ENCODE assay signal across 7 cellular contexts in genomic region chr7:144835166-144835611, GRCh38. TPM values are rescaled to one million over a fixed set of nuclear protein-coding genes. Genes with fewer than 3 reads are reported as not detected.
A peak's percentile ranks its signal among the peaks of the same experiment; 100 is the strongest.
DNase-seq lines count a peak whose midpoint lies in the region; ATAC-seq, FAIRE-seq and TF ChIP-seq lines count a peak whose summit lies in the region.

No MANE protein-coding gene starts in this region.

- FAIRE-seq in small intestine (lab: Jason Lieb, UNC): no peak

- no peaks in the 10 kb centered on the region for H3K36me3 ChIP-seq in KOPT-K1 (ENCODE audit: insufficient read depth, low read length)
- H3K36me3 ChIP-seq in small intestine (ENCODE audit: control insufficient read depth in 2 of 2, insufficient read depth in 2 of 2, low read length in 2 of 2): no peaks in the 10 kb centered on the region

- DNase-seq in GM10248 (ENCODE audit: extremely low spot score) (peak; percentile 28), cardiac fibroblast (ENCODE audit: low read depth in 2 of 2) (peak; percentile 53 to 65), inferior parietal cortex (ENCODE audit: extremely low spot score) (peak; percentile 73), small intestine (peak; percentile 54)

- H3K4me3 ChIP-seq in cardiac fibroblast (replicated peaks in 1 of 2; ENCODE audit: low read depth in 2 of 2, low read length in 2 of 2): peak overlapping the region; percentile 73 to 77
- peak overlapping the region; percentile 55 to 92 for H3K4me3 ChIP-seq in small intestine (ENCODE audit: low read depth in 1 of 2, low read length in 2 of 2)

- H3K4me1 ChIP-seq in small intestine (ENCODE audit: control insufficient read depth in 2 of 2, insufficient read depth in 1 of 2, low read depth in 1 of 2, low read length in 1 of 2): peaks cover 0 to 4% of the 10 kb centered on the region in 2 donors

- POLR2A ChIA-PET in GM10248 (lab: Yijun Ruan, JAX): interaction anchor here (0.7 to 1.0 kb wide), 3 partner anchors 10 to 23 kb away, joined by 3 to 4 read pairs (median 4); no protein-coding TSS in a partner anchor

- 0 to 1% (median 0%) methylated on average over 24 of the region's 24 CpGs for WGBS in small intestine, 3 donors

- no peaks in the 10 kb centered on the region for H3K27me3 ChIP-seq in small intestine (ENCODE audit: control insufficient read depth in 2 of 2, insufficient read depth in 2 of 2, low read length in 2 of 2)

- H3K9me3 ChIP-seq in KOPT-K1 (ENCODE audit: insufficient read depth, low read length, poor library complexity, severe bottlenecking): no peaks in the 10 kb centered on the region
- peaks cover 2% of the 10 kb centered on the region for H3K9me3 ChIP-seq in small intestine (ENCODE audit: control insufficient read depth, low read depth)

- ATAC-seq in GM21825 (IDR thresholded peaks at IDR 0.05; ENCODE audit: unreplicated experiment): peak; percentile 31
- peak; percentile 80 for ATAC-seq in SK-N-SH treated with all-trans-retinoic acid at 6 μM for 48 hours

- CTCF ChIA-PET in GM10248 (lab: Yijun Ruan, JAX): interaction anchor here (0.9 to 2.1 kb wide), 10 partner anchors 10 to 96 kb away, joined by 3 to 17 read pairs (median 4); no protein-coding TSS in a partner anchor

- H3K27ac ChIP-seq in KOPT-K1 (ENCODE audit: low read depth, low read length, poor library complexity, severe bottlenecking): peak overlapping the region; percentile 66
- peak overlapping the region; percentile 91 to 96 for H3K27ac ChIP-seq in small intestine (ENCODE audit: low read depth in 1 of 2, low read length in 1 of 2)

- TF ChIP-seq CTCF in GM10248 (IDR thresholded peaks at IDR 0.05; ENCODE audit: control extremely low read depth, extremely low read depth, low read depth, missing control alignments): no peak
- TF ChIP-seq CTCF in cardiac fibroblast (IDR thresholded peaks at IDR 0.05; ENCODE audit: low read depth, low read length): no peak

TF ChIP-seq in SK-N-SH treated with all-trans-retinoic acid at 6 μM for 48 hours, 23 proteins besides CTCF, POLR2A, EP300 and RAD21:
- no peak for TF ChIP-seq ZC3H10 (CRISPR knock-in tag; IDR thresholded peaks at IDR 0.05)
- TF ChIP-seq BACH2 (CRISPR knock-in tag; IDR thresholded peaks at IDR 0.05; ENCODE audit: borderline replicate concordance): no peak
- no peak for TF ChIP-seq ZNF8 (CRISPR knock-in tag; IDR thresholded peaks at IDR 0.05)
- TF ChIP-seq GLIS3 (CRISPR knock-in tag; IDR thresholded peaks at IDR 0.05): no peak
- TF ChIP-seq CSRNP3 (CRISPR knock-in tag; IDR thresholded peaks at IDR 0.05): no peak
- no peak for TF ChIP-seq ZNF70 (CRISPR knock-in tag; IDR thresholded peaks at IDR 0.05)
- no peak for TF ChIP-seq OSR1 (CRISPR knock-in tag; IDR thresholded peaks at IDR 0.05)
- TF ChIP-seq ZNF565 (CRISPR knock-in tag; conservative IDR thresholded peaks at IDR 0.05; ENCODE audit: low read depth): no peak
- TF ChIP-seq ZFP30 (CRISPR knock-in tag; IDR thresholded peaks at IDR 0.05): no peak
- no peak for TF ChIP-seq ESRRG (CRISPR knock-in tag; IDR thresholded peaks at IDR 0.05)
- no peak for TF ChIP-seq PPARA (CRISPR knock-in tag; IDR thresholded peaks at IDR 0.05; ENCODE audit: borderline replicate concordance)
- no peak for TF ChIP-seq ISL1 (CRISPR knock-in tag; IDR thresholded peaks at IDR 0.05)
- TF ChIP-seq, protein P1, sequence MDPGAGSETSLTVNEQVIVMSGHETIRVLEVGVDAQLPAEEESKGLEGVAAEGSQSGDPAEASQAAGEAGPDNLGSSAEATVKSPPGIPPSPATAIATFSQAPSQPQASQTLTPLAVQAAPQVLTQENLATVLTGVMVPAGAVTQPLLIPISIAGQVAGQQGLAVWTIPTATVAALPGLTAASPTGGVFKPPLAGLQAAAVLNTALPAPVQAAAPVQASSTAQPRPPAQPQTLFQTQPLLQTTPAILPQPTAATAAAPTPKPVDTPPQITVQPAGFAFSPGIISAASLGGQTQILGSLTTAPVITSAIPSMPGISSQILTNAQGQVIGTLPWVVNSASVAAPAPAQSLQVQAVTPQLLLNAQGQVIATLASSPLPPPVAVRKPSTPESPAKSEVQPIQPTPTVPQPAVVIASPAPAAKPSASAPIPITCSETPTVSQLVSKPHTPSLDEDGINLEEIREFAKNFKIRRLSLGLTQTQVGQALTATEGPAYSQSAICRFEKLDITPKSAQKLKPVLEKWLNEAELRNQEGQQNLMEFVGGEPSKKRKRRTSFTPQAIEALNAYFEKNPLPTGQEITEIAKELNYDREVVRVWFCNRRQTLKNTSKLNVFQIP (CRISPR knock-in tag; IDR thresholded peaks at IDR 0.05; ENCODE audit: borderline replicate concordance, low read depth): no peak
- TF ChIP-seq, protein P2, sequence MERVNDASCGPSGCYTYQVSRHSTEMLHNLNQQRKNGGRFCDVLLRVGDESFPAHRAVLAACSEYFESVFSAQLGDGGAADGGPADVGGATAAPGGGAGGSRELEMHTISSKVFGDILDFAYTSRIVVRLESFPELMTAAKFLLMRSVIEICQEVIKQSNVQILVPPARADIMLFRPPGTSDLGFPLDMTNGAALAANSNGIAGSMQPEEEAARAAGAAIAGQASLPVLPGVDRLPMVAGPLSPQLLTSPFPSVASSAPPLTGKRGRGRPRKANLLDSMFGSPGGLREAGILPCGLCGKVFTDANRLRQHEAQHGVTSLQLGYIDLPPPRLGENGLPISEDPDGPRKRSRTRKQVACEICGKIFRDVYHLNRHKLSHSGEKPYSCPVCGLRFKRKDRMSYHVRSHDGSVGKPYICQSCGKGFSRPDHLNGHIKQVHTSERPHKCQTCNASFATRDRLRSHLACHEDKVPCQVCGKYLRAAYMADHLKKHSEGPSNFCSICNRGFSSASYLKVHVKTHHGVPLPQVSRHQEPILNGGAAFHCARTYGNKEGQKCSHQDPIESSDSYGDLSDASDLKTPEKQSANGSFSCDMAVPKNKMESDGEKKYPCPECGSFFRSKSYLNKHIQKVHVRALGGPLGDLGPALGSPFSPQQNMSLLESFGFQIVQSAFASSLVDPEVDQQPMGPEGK (CRISPR knock-in tag; IDR thresholded peaks at IDR 0.05; ENCODE audit: borderline replicate concordance): no peak
- no peak for TF ChIP-seq ARNTL (CRISPR knock-in tag; IDR thresholded peaks at IDR 0.05; ENCODE audit: borderline replicate concordance, low read depth)

RNA-seq across cellular contexts. Expression of gene TPK1, which starts 0.7 kb away (rescaled TPM):
- polyA plus RNA-seq in small intestine: 10 to 100 TPM; 10.9 to 21.9 (median 19.7) TPM

Comparison
In these comparisons a context has a peak if more than half of its experiments do, and no peak if none do; other contexts are left out.
1. Peak in every context shown above with its lines: DNase-seq, ATAC-seq, H3K4me3 ChIP-seq and H3K27ac ChIP-seq.